8 cellular contexts compared by ENCODE assay signal in genomic region chr6:15464211-15464725, GRCh38.
DNase-seq lines count a peak whose midpoint lies in the region; ATAC-seq, FAIRE-seq and TF ChIP-seq lines count a peak whose summit lies in the region.

No MANE protein-coding gene starts in this region.

- H4K20me1 ChIP-seq in SU-DHL-6 (ENCODE audit: low read depth, low read length) (no peaks in the 10 kb centered on the region), HepG2 (ENCODE audit: insufficient read depth, low read length) (no peaks in the 10 kb centered on the region)

- 54% methylated on average over 5 of the region's 5 CpGs for WGBS in HepG2 (ENCODE audit: low lambda C conversion rate)

- no peaks in the 10 kb centered on the region for H3F3A ChIP-seq in SU-DHL-6 (ENCODE audit: insufficient read depth)

- H3K9me3 Mint-ChIP-seq in activated naive CD4-positive, alpha-beta T cell treated with anti-CD3 and anti-CD28 coated beads, Interleukin-2, amount 50 U/mL, for 72 hours: no peaks in the 10 kb centered on the region
- no peaks in the 10 kb centered on the region for H3K9me3 Mint-ChIP-seq in stimulated activated memory B cell treated with anti-CD40 and anti-IgM and Interleukin-4, amounts not matched to agents 10 μg/mL and 1 μg/mL and 100 μg/mL, for 72 hours

- no peaks in the 10 kb centered on the region for H3K4me1 ChIP-seq in HepG2 (ENCODE audit: insufficient read depth, low read length)

- TF ChIP-seq EP300 in HepG2 (IDR thresholded peaks at IDR 0.05; ENCODE audit: low read depth in 2 of 2, low read length in 2 of 2): no peak
- TF ChIP-seq EP300 in HepG2 (CRISPR knock-in tag; IDR thresholded peaks at IDR 0.05; ENCODE audit: borderline replicate concordance): no peak

- BruUV-seq in HepG2 (replicated peaks; lab: Mats Ljungman, UMichigan): no TSS peak

- DNase-seq in GM13977 (ENCODE audit: low spot score) (no peak), HepG2 (ENCODE audit: low spot score) (peak; percentile 28)
- DNase-seq in activated naive CD4-positive, alpha-beta T cell treated with anti-CD3 and anti-CD28 coated beads, Interleukin-2, amount 50 U/mL, for 72 hours (ENCODE audit: low spot score in 2 of 2): peak in 1 of 2 donors; percentile 68

- peak; percentile 82 for TF ChIP-seq CTCF in 22Rv1 (IDR thresholded peaks at IDR 0.05)
- peak; percentile 76 for TF ChIP-seq CTCF in GM13977 (IDR thresholded peaks at IDR 0.05; ENCODE audit: extremely low read depth, insufficient read depth, missing control alignments)
- peak; percentile 98 for TF ChIP-seq CTCF in SU-DHL-6 (IDR thresholded peaks at IDR 0.05; ENCODE audit: insufficient read depth, low read length, poor library complexity, severe bottlenecking)
- TF ChIP-seq CTCF in HepG2 (CRISPR knock-in tag; IDR thresholded peaks at IDR 0.05): peak; percentile 75

- H3K27me3 Mint-ChIP-seq in stimulated activated memory B cell treated with anti-CD40 and anti-IgM and Interleukin-4, amounts not matched to agents 10 μg/mL and 1 μg/mL and 100 μg/mL, for 72 hours: no peaks in the 10 kb centered on the region

- H3K9ac ChIP-seq in SU-DHL-6 (ENCODE audit: low read length): no peak overlapping the region
- no peak overlapping the region for H3K9ac ChIP-seq in HepG2 (ENCODE audit: insufficient read depth, low read depth, low read length)

- POLR2A ChIA-PET in HepG2 (lab: Yijun Ruan, JAX): no interaction called here

- H3K9me2 ChIP-seq in SU-DHL-6 (replicated peaks; ENCODE audit: insufficient read depth, low read length): no peaks in the 10 kb centered on the region

- peak; percentile 18 for FAIRE-seq in HepG2 (lab: Jason Lieb, UNC)

- no peak for TF ChIP-seq POLR2A in HepG2 (IDR thresholded peaks at IDR 0.05; ENCODE audit: insufficient read depth in 1 of 2, low read depth in 2 of 2, low read length in 2 of 2)

- intact Hi-C loops in HepG2 (cut with micrococcal nuclease; ENCODE audit: unreplicated experiment): no loop called here

- H3K27me3 ChIP-seq in SU-DHL-6 (ENCODE audit: low read length): no peaks in the 10 kb centered on the region
- H3K27me3 ChIP-seq in HepG2 (ENCODE audit: control insufficient read depth in 1 of 2, insufficient read depth in 2 of 2, low read length in 2 of 2): no peaks in the 10 kb centered on the region

- H3K4me3 Mint-ChIP-seq in stimulated activated memory B cell treated with anti-CD40 and anti-IgM and Interleukin-4, amounts not matched to agents 10 μg/mL and 1 μg/mL and 100 μg/mL, for 72 hours: no peak overlapping the region

- H3K79me2 ChIP-seq in SU-DHL-6 (ENCODE audit: insufficient read depth, low read length): no peaks in the 10 kb centered on the region
- H3K79me2 ChIP-seq in HepG2 (ENCODE audit: insufficient read depth, low read length): no peaks in the 10 kb centered on the region

- TF ChIP-seq RAD21 in HepG2 (CRISPR knock-in tag; IDR thresholded peaks at IDR 0.05): 0 out of 2 replicates have a peak, but pooled peaks have one; percentile 17

- peaks cover 15 to 27% of the 10 kb centered on the region in 2 donors for H3K36me3 Mint-ChIP-seq in activated naive CD4-positive, alpha-beta T cell treated with anti-CD3 and anti-CD28 coated beads, Interleukin-2, amount 50 U/mL, for 72 hours
- H3K36me3 Mint-ChIP-seq in stimulated activated memory B cell treated with anti-CD40 and anti-IgM and Interleukin-4, amounts not matched to agents 10 μg/mL and 1 μg/mL and 100 μg/mL, for 72 hours: peaks cover 10% of the 10 kb centered on the region

- no peaks in the 10 kb centered on the region for H3K9me3 ChIP-seq in SU-DHL-6 (ENCODE audit: insufficient read depth, low read length)
- H3K9me3 ChIP-seq in HepG2 (ENCODE audit: low read length): no peaks in the 10 kb centered on the region

- CTCF ChIA-PET in HepG2 (lab: Yijun Ruan, JAX; ENCODE audit: low intra/inter-chr PET ratio, low total read pairs): interaction anchor here (0.8 kb wide), 1 partner anchor 210 kb away, joined by 3 read pairs; no protein-coding TSS in a partner anchor

- H3K4me3 ChIP-seq in SU-DHL-6 (ENCODE audit: insufficient read depth, low read length, poor library complexity, severe bottlenecking): no peak overlapping the region
- H3K4me3 ChIP-seq in HepG2 (replicated peaks in 1 of 3; ENCODE audit: insufficient read depth in 1 of 3, low read depth in 2 of 3, low read length in 3 of 3): no peak overlapping the region

- no peak overlapping the region for H3K4me2 ChIP-seq in SU-DHL-6 (ENCODE audit: low read depth, low read length, poor library complexity, severe bottlenecking)
- H3K4me2 ChIP-seq in HepG2 (ENCODE audit: low read depth, low read length): no peak overlapping the region

- no peaks in the 10 kb centered on the region for H3K36me3 ChIP-seq in SU-DHL-6 (ENCODE audit: low read length)
- H3K36me3 ChIP-seq in HepG2 (replicated peaks in 1 of 2; ENCODE audit: control insufficient read depth in 1 of 2, insufficient read depth in 2 of 2, low read length in 2 of 2): peaks cover 2 to 6% of the 10 kb centered on the region in 2 experiments; a peak in 3 of 5 replicates

- peak; percentile 45 to 66 for ATAC-seq in activated naive CD4-positive, alpha-beta T cell treated with anti-CD3 and anti-CD28 coated beads, Interleukin-2, amount 50 U/mL, for 72 hours
- peak; percentile 90 for ATAC-seq in HepG2
- ATAC-seq in stimulated activated memory B cell treated with anti-CD40 and anti-IgM and Interleukin-4, amounts not matched to agents 10 μg/mL and 1 μg/mL and 100 μg/mL, for 72 hours: peak; percentile 36
- ATAC-seq in GM21619 (IDR thresholded peaks at IDR 0.05; ENCODE audit: unreplicated experiment): no peak
- ATAC-seq in GM19397 (IDR thresholded peaks at IDR 0.05; ENCODE audit: unreplicated experiment): no peak

- peaks cover 42% of the 10 kb centered on the region for H3K4me1 Mint-ChIP-seq in stimulated activated memory B cell treated with anti-CD40 and anti-IgM and Interleukin-4, amounts not matched to agents 10 μg/mL and 1 μg/mL and 100 μg/mL, for 72 hours

- H2AFZ ChIP-seq in SU-DHL-6 (ENCODE audit: low read depth, low read length, severe bottlenecking) (no peak overlapping the region), HepG2 (ENCODE audit: low read length) (no peak overlapping the region)

- H3K27ac Mint-ChIP-seq in activated naive CD4-positive, alpha-beta T cell treated with anti-CD3 and anti-CD28 coated beads, Interleukin-2, amount 50 U/mL, for 72 hours: no peak overlapping the region
- H3K27ac Mint-ChIP-seq in stimulated activated memory B cell treated with anti-CD40 and anti-IgM and Interleukin-4, amounts not matched to agents 10 μg/mL and 1 μg/mL and 100 μg/mL, for 72 hours: no peak overlapping the region

- H3K27ac ChIP-seq in 22Rv1: no peak overlapping the region
- no peak overlapping the region for H3K27ac ChIP-seq in SU-DHL-6 (ENCODE audit: low read depth, low read length)
- H3K27ac ChIP-seq in HepG2 (ENCODE audit: extremely low read length, insufficient read depth, low read length): no peak overlapping the region

- in situ Hi-C loops in GM13977 (cut with MboI; ENCODE audit: low pct_unique_long_range_greater_than_20kb, low sequenced_read_pairs, unreplicated experiment): no loop called here
- in situ Hi-C loops in HepG2 (cut with HindIII; ENCODE audit: extremely low pct_ligation_motif_present, low pct_unique_long_range_greater_than_20kb): no loop called here

TF ChIP-seq in HepG2, 621 proteins besides CTCF, POLR2A, EP300 and RAD21:
- TF ChIP-seq XRCC5 (optimal IDR thresholded peaks at IDR 0.05; ENCODE audit: low read length): peak; percentile 72
- TF ChIP-seq SMC3 (IDR thresholded peaks at IDR 0.05; ENCODE audit: low read length): peak; percentile 65; the same call in 1 of the 2 replicates
- TF ChIP-seq STAG1 (CRISPR knock-in tag; IDR thresholded peaks at IDR 0.05): peak; percentile 57
- no peak for TF ChIP-seq NKX3-1 (CRISPR knock-in tag; IDR thresholded peaks at IDR 0.05)
- TF ChIP-seq CEBPB (IDR thresholded peaks at IDR 0.05; ENCODE audit: borderline replicate concordance, low read depth, low read length): no peak
- no peak for TF ChIP-seq ZNF691 (CRISPR knock-in tag; IDR thresholded peaks at IDR 0.05; ENCODE audit: borderline replicate concordance, low read depth)
- TF ChIP-seq DDIT3 (CRISPR knock-in tag; IDR thresholded peaks at IDR 0.05): no peak
- no peak for TF ChIP-seq MYPOP (CRISPR knock-in tag; IDR thresholded peaks at IDR 0.05)
- TF ChIP-seq CREBL2 (CRISPR knock-in tag; IDR thresholded peaks at IDR 0.05; ENCODE audit: borderline replicate concordance): no peak

Comparison
In these comparisons a context has a peak if more than half of its experiments do, and no peak if none do; other contexts are left out.
1. ATAC-seq: peak in activated naive CD4-positive, alpha-beta T cell treated with anti-CD3 and anti-CD28 coated beads, Interleukin-2, amount 50 U/mL, for 72 hours (2 of 2), HepG2 (single experiment) and stimulated activated memory B cell treated with anti-CD40 and anti-IgM and Interleukin-4, amounts not matched to agents 10 μg/mL and 1 μg/mL and 100 μg/mL, for 72 hours (single experiment); none in GM21619 (single experiment) and GM19397 (single experiment).
2. Peak in every context shown above with its lines, with median percentiles within 50 percentile points of each other: CTCF ChIP-seq.